In genomic region chr5:127076730-127077129, GRCh38 we compare ENCODE assay signal across 12 cellular contexts. TPM values are rescaled to one million over a fixed set of nuclear protein-coding genes. Genes with fewer than 3 reads are reported as not detected.
DNase-seq lines count a peak whose midpoint lies in the region; ATAC-seq and TF ChIP-seq lines count a peak whose summit lies in the region.
"Had no signal": no experiment of that assay in that cellular context is flagged by ENCODE, and none has a peak within 500 bp of the region (broad histone marks: within the 10 kb centered on the region; RNA-seq: fewer than 3 reads in every experiment).

No MANE protein-coding gene starts in this region.

- 62 to 73% methylated on average over 4 of the region's 4 CpGs for WGBS in upper lobe of left lung, 2 donors

- BruUV-seq in PC-9 (replicated peaks; lab: Mats Ljungman, UMichigan): no TSS peak

- H3K4me1 Mint-ChIP-seq in activated CD4-positive, alpha-beta T cell treated with anti-CD3 and anti-CD28 coated beads for 36 hours: peaks cover 9% of the 10 kb centered on the region

- no peak overlapping the region for H3K4me3 Mint-ChIP-seq in activated CD4-positive, alpha-beta T cell treated with anti-CD3 and anti-CD28 coated beads for 36 hours
- H3K4me3 Mint-ChIP-seq: dendritic cell treated with granulocyte-macrophage colony-stimulating factor and Interleukin-4, amounts not matched to agents 40 ng/mL and 50 ng/mL, for 4 days had no signal

- H3K9me3 ChIP-seq in PC-9 (ENCODE audit: insufficient read depth, low read depth) (no peaks in the 10 kb centered on the region; the same call in 1 of the 2 replicates), fibroblast of lung (ENCODE audit: control insufficient read depth, insufficient read depth, low read depth, low read length) (no peaks in the 10 kb centered on the region), mucosa of descending colon (no peaks in the 10 kb centered on the region), upper lobe of left lung (no peaks in the 10 kb centered on the region)

- POLR2A ChIA-PET in PC-9 (lab: Charles Lee; ENCODE audit: unreplicated experiment): no interaction called here
- POLR2A ChIA-PET in activated CD4-positive, alpha-beta T cell treated with anti-CD3 and anti-CD28 coated beads for 36 hours (lab: Charles Lee): no interaction called here

- no peak for TF ChIP-seq POLR2A in upper lobe of left lung (IDR thresholded peaks at IDR 0.05)

- H3K4me1 ChIP-seq in PC-9 (replicated peaks; ENCODE audit: insufficient read depth) (peaks cover 18% of the 10 kb centered on the region), fibroblast of lung (ENCODE audit: control insufficient read depth, extremely low read depth, insufficient read depth, low read length) (no peaks in the 10 kb centered on the region), mucosa of descending colon (ENCODE audit: low read depth) (peaks cover 17% of the 10 kb centered on the region), upper lobe of left lung (peaks cover 0 to 7% (median 2%) of the 10 kb centered on the region in 4 donors)

- no peak for TF ChIP-seq EP300 in upper lobe of left lung (IDR thresholded peaks at IDR 0.05)

- H3K27me3 Mint-ChIP-seq in activated CD4-positive, alpha-beta T cell treated with anti-CD3 and anti-CD28 coated beads for 36 hours: peaks cover 2% of the 10 kb centered on the region

- H3K4me2 ChIP-seq in PC-9: peak overlapping the region; percentile 15; the same call in 1 of the 2 replicates
- H3K4me2 ChIP-seq in fibroblast of lung (ENCODE audit: extremely low read depth, insufficient read depth, low read length): no peak overlapping the region

- no peak overlapping the region for H3K27ac ChIP-seq in PC-9
- no peak overlapping the region for H3K27ac ChIP-seq in fibroblast of lung (ENCODE audit: insufficient read depth, low read length)
- H3K27ac ChIP-seq in upper lobe of left lung: no peak overlapping the region
- H3K27ac ChIP-seq: C4-2B had no signal

- CTCF ChIA-PET in PC-9 (lab: Charles Lee): no interaction called here
- CTCF ChIA-PET in activated CD4-positive, alpha-beta T cell treated with anti-CD3 and anti-CD28 coated beads for 36 hours (lab: Charles Lee): no interaction called here

- H2AFZ ChIP-seq in PC-9: no peak overlapping the region
- no peak overlapping the region for H2AFZ ChIP-seq in fibroblast of lung (ENCODE audit: low read length)

- H4K20me1 ChIP-seq in PC-9 (ENCODE audit: insufficient read depth) (no peaks in the 10 kb centered on the region), fibroblast of lung (ENCODE audit: control insufficient read depth, extremely low read depth, insufficient read depth, low read length) (no peaks in the 10 kb centered on the region)

- H3K9ac ChIP-seq in fibroblast of lung (ENCODE audit: insufficient read depth, low read length): no peak overlapping the region

- H3K9me3 Mint-ChIP-seq in activated CD4-positive, alpha-beta T cell treated with anti-CD3 and anti-CD28 coated beads for 36 hours (ENCODE audit: low read depth): no peaks in the 10 kb centered on the region
- H3K9me3 Mint-ChIP-seq: dendritic cell treated with granulocyte-macrophage colony-stimulating factor and Interleukin-4, amounts not matched to agents 40 ng/mL and 50 ng/mL, for 4 days had no signal

- H3F3A ChIP-seq in PC-9 (ENCODE audit: insufficient read depth, low read depth): peaks cover 7% of the 10 kb centered on the region; the same call in 1 of the 2 replicates

- H3K79me2 ChIP-seq in PC-9 (ENCODE audit: low read depth) (no peaks in the 10 kb centered on the region), fibroblast of lung (ENCODE audit: control insufficient read depth, insufficient read depth, low read length) (no peaks in the 10 kb centered on the region)

- peak; percentile 62 for DNase-seq in ELR (ENCODE audit: low read depth)
- peak in 1 of 2 experiments; percentile 50 for DNase-seq in PC-9
- DNase-seq in fibroblast of lung (ENCODE audit: low read depth in 2 of 2): peak; percentile 16 to 44
- peak in 1 of 3 donors; percentile 12 for DNase-seq in mucosa of descending colon
- no peak for DNase-seq in upper lobe of left lung
- no peak for DNase-seq in head of caudate nucleus
- no peak for DNase-seq in posterior cingulate gyrus
- DNase-seq in activated CD4-positive, alpha-beta T cell treated with anti-CD3 and anti-CD28 coated beads for 36 hours: no peak
- DNase-seq: activated effector memory CD4-positive, alpha-beta T cell treated with Interleukin-2 at 50 U/mL for 16 hours; NCI-H345 had no signal

- H3K27me3 ChIP-seq in PC-9 (ENCODE audit: insufficient read depth, low read depth) (no peaks in the 10 kb centered on the region), fibroblast of lung (ENCODE audit: control insufficient read depth, insufficient read depth, low read length) (no peaks in the 10 kb centered on the region), upper lobe of left lung (no peaks in the 10 kb centered on the region)

- H3K9me2 ChIP-seq in PC-9 (ENCODE audit: insufficient read depth): no peaks in the 10 kb centered on the region

- ATAC-seq in mucosa of descending colon (peak; percentile 70), upper lobe of left lung (ENCODE audit: low FRiP score in 2 of 2) (no peak)
- ATAC-seq in activated CD4-positive, alpha-beta T cell treated with anti-CD3 and anti-CD28 coated beads for 36 hours: no peak

- intact Hi-C loops in PC-9 (cut with micrococcal nuclease; ENCODE audit: unreplicated experiment) (no loop called here), mucosa of descending colon (cut with DNase I, micrococcal nuclease) (no loop called here), head of caudate nucleus (cut with DNase I) (no loop called here), posterior cingulate gyrus (cut with DNase I) (no loop called here)
- intact Hi-C loops in activated CD4-positive, alpha-beta T cell treated with anti-CD3 and anti-CD28 coated beads for 36 hours (cut with DNase I, micrococcal nuclease): loop anchor here in 1 of 2 experiments (10.0 kb wide), 1 partner anchor 212 kb away; no protein-coding TSS in a partner anchor

- H3K36me3 Mint-ChIP-seq in activated CD4-positive, alpha-beta T cell treated with anti-CD3 and anti-CD28 coated beads for 36 hours (ENCODE audit: low read depth): no peaks in the 10 kb centered on the region

- no peaks in the 10 kb centered on the region for H3K36me3 ChIP-seq in PC-9 (ENCODE audit: low read depth)
- H3K36me3 ChIP-seq in fibroblast of lung (ENCODE audit: control insufficient read depth, insufficient read depth, low read length): no peaks in the 10 kb centered on the region
- H3K36me3 ChIP-seq in mucosa of descending colon (ENCODE audit: low read depth): no peaks in the 10 kb centered on the region
- no peaks in the 10 kb centered on the region for H3K36me3 ChIP-seq in upper lobe of left lung

- TF ChIP-seq CTCF in PC-9 (conservative IDR thresholded peaks at IDR 0.05) (no peak), fibroblast of lung (conservative IDR thresholded peaks at IDR 0.05 in 1 of 2, IDR thresholded peaks at IDR 0.05 in 1 of 2; ENCODE audit: low read depth in 1 of 2, low read length in 2 of 2) (no peak), mucosa of descending colon (IDR thresholded peaks at IDR 0.05) (no peak), upper lobe of left lung (IDR thresholded peaks at IDR 0.05) (no peak)

- H3K4me3 ChIP-seq in PC-9 (no peak overlapping the region), fibroblast of lung (replicated peaks in 1 of 4; ENCODE audit: control extremely low read depth in 1 of 4, insufficient read depth in 1 of 4, low read depth in 3 of 4, low read length in 4 of 4) (no peak overlapping the region), mucosa of descending colon (no peak overlapping the region), upper lobe of left lung (no peak overlapping the region)

- no peak overlapping the region for H3K27ac Mint-ChIP-seq in activated CD4-positive, alpha-beta T cell treated with anti-CD3 and anti-CD28 coated beads for 36 hours
- H3K27ac Mint-ChIP-seq: dendritic cell treated with granulocyte-macrophage colony-stimulating factor and Interleukin-4, amounts not matched to agents 40 ng/mL and 50 ng/mL, for 4 days had no signal

RNA-seq across cellular contexts. Expression of gene C5orf63, which starts 3.4 kb away (rescaled TPM):
- total RNA-seq in PC-9 (2021) (9.8 and 9.9 TPM in 2 replicates), fibroblast of lung (3.6 and 4.0 TPM in 2 replicates), mucosa of descending colon (10 to 100 TPM; 13.7 to 22.6 (median 14.9) TPM), upper lobe of left lung (10 to 100 TPM in 1 of 6 donors, 1 to 10 TPM in 5; 1.9 to 13.6 (median 6.1) TPM)
- polyA plus RNA-seq in fibroblast of lung: 2.9 and 3.3 TPM in 2 replicates
- 2.8 and 2.9 TPM in 2 replicates for polyA plus RNA-seq in fibroblast of lung (2012)
- not detected in 2 replicates for polyA minus RNA-seq in fibroblast of lung (ENCODE audit: low replicate concordance)
- total RNA-seq in activated CD4-positive, alpha-beta T cell treated with anti-CD3 and anti-CD28 coated beads for 36 hours: 10 to 100 TPM; 12.0 to 14.2 TPM

RNA-seq across cellular contexts. Expression of gene MARCHF3, which starts 46.4 kb away (rescaled TPM):
- total RNA-seq in PC-9 (2021) (0.35 and 0.75 TPM in 2 replicates), fibroblast of lung (8.7 and 11.6 TPM in 2 replicates), mucosa of descending colon (10 to 100 TPM; 22.5 to 52.8 (median 34.5) TPM), upper lobe of left lung (10 to 100 TPM in 1 of 6 donors, 1 to 10 TPM in 5; 2.1 to 16.2 (median 6.7) TPM)
- polyA plus RNA-seq in fibroblast of lung: 8.6 and 15.2 TPM in 2 replicates
- polyA plus RNA-seq in fibroblast of lung (2012): 4.8 and 10.6 TPM in 2 replicates
- 30.7 and 36.6 TPM in 2 replicates for polyA minus RNA-seq in fibroblast of lung (ENCODE audit: low replicate concordance)
- 1 to 10 TPM; 3.6 to 4.2 TPM for total RNA-seq in activated CD4-positive, alpha-beta T cell treated with anti-CD3 and anti-CD28 coated beads for 36 hours

Comparison
In these comparisons a context has a peak if more than half of its experiments do, and no peak if none do; other contexts are left out.
1. DNase-seq: peak in ELR (single experiment) and fibroblast of lung (2 of 2); none in upper lobe of left lung (0 of 2), head of caudate nucleus (0 of 42), posterior cingulate gyrus (0 of 10) and activated CD4-positive, alpha-beta T cell treated with anti-CD3 and anti-CD28 coated beads for 36 hours (single experiment).